Comparison of ENCODE assay signal across 13 cellular contexts in the genomic region with DNA sequence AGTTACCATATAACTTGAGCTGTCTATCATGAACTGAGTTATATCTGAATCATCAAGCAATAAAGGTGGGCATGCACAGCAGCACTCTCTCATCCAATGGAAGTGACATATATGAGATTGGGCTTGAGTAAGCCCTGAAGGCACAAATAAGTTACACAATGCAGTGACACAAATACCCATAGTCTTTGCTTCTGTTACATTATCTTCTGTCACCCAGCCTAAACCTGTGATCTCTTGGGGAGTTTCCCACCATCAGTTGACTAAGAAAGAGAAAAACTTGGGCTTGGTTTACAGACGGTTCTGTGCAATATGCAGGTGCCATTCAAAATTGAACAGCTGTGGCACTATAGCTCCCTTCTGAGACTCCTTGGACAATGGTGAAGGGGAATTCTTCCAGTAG.
A peak's percentile ranks its signal among the peaks of the same experiment; 100 is the strongest.
DNase-seq lines count a peak whose midpoint lies in the region; ATAC-seq, FAIRE-seq and TF ChIP-seq lines count a peak whose summit lies in the region.
"Had no signal": no experiment of that assay in that cellular context is flagged by ENCODE, and none has a peak within 500 bp of the region (broad histone marks: within the 10 kb centered on the region; RNA-seq: fewer than 3 reads in every experiment).

No MANE protein-coding gene starts in this region.

- TF ChIP-seq POLR2A in GM12892 (IDR thresholded peaks at IDR 0.05; ENCODE audit: low read depth, low read length) (no peak), vagina (IDR thresholded peaks at IDR 0.05) (no peak), spleen (IDR thresholded peaks at IDR 0.05) (no peak)

- H3K4me1 Mint-ChIP-seq in activated naive CD4-positive, alpha-beta T cell treated with anti-CD3 and anti-CD28 coated beads, Interleukin-2, amount 10 ng/mL, durations not matched to agents 7 days and 5 days, result no peaks in the 10 kb centered on the region

- 59 to 76% (median 64%) methylated on average over 1 of the region's 1 CpG for WGBS in spleen, 5 donors

- no peaks in the 10 kb centered on the region for H3K36me3 Mint-ChIP-seq in activated naive CD4-positive, alpha-beta T cell treated with anti-CD3 and anti-CD28 coated beads, Interleukin-2, amount 10 ng/mL, durations not matched to agents 7 days and 5 days

- no peaks in the 10 kb centered on the region for H3K9me3 Mint-ChIP-seq in activated naive CD4-positive, alpha-beta T cell treated with anti-CD3 and anti-CD28 coated beads, Interleukin-2, amount 10 ng/mL, durations not matched to agents 7 days and 5 days
- H3K9me3 Mint-ChIP-seq: activated CD8-positive, alpha-beta T cell treated with anti-CD3 and anti-CD28 coated beads for 36 hours had no signal

- intact Hi-C loops in vagina (cut with DNase I), result no loop called here
- intact Hi-C loops in spleen (cut with DNase I; ENCODE audit: low total_unique reads), result no loop called here

- no peaks in the 10 kb centered on the region for H3K9me3 ChIP-seq in vagina
- no peaks in the 10 kb centered on the region for H3K9me3 ChIP-seq in spleen

- peak; percentile 91 for ATAC-seq in GM19351 (IDR thresholded peaks at IDR 0.05; ENCODE audit: unreplicated experiment)
- ATAC-seq in HG02678 (IDR thresholded peaks at IDR 0.05; ENCODE audit: unreplicated experiment), result peak; percentile 94
- ATAC-seq in HG03439 (IDR thresholded peaks at IDR 0.05; ENCODE audit: unreplicated experiment), result peak; percentile 89
- ATAC-seq: activated CD8-positive, alpha-beta T cell treated with anti-CD3 and anti-CD28 coated beads for 36 hours had no signal

- no peak overlapping the region for H3K4me3 ChIP-seq in vagina
- H3K4me3 ChIP-seq in spleen, result no peak overlapping the region

- H3K27ac ChIP-seq in vagina (no peak overlapping the region), spleen (no peak overlapping the region)
- H3K27ac ChIP-seq: HL-60, parathyroid adenoma had no signal

- no peaks in the 10 kb centered on the region for H3K27me3 ChIP-seq in vagina
- no peaks in the 10 kb centered on the region for H3K27me3 ChIP-seq in spleen (replicated peaks in 1 of 7)

- H3K36me3 ChIP-seq in vagina (no peaks in the 10 kb centered on the region), spleen (no peaks in the 10 kb centered on the region)

- no peak overlapping the region for H3K4me3 Mint-ChIP-seq in activated naive CD4-positive, alpha-beta T cell treated with anti-CD3 and anti-CD28 coated beads, Interleukin-2, amount 10 ng/mL, durations not matched to agents 7 days and 5 days
- H3K4me3 Mint-ChIP-seq: activated CD8-positive, alpha-beta T cell treated with anti-CD3 and anti-CD28 coated beads for 36 hours had no signal

- no peak overlapping the region for H3K27ac Mint-ChIP-seq in activated naive CD4-positive, alpha-beta T cell treated with anti-CD3 and anti-CD28 coated beads, Interleukin-2, amount 10 ng/mL, durations not matched to agents 7 days and 5 days
- H3K27ac Mint-ChIP-seq: activated CD8-positive, alpha-beta T cell treated with anti-CD3 and anti-CD28 coated beads for 36 hours had no signal

- FAIRE-seq in GM12892 (lab: Jason Lieb, UNC), result peak; percentile 58

- H3K27me3 Mint-ChIP-seq in activated naive CD4-positive, alpha-beta T cell treated with anti-CD3 and anti-CD28 coated beads, Interleukin-2, amount 10 ng/mL, durations not matched to agents 7 days and 5 days, result no peaks in the 10 kb centered on the region
- H3K27me3 Mint-ChIP-seq: activated CD8-positive, alpha-beta T cell treated with anti-CD3 and anti-CD28 coated beads for 36 hours had no signal

- DNase-seq in GM12892 (ENCODE audit: insufficient read length) (no peak), NCI-H510A treated with DMSO at 0.1 percent for 48 hours (lab: John Stamatoyannopoulos, UW) (no peak), vagina (ENCODE audit: extremely low spot score in 2 of 2) (no peak), spleen (no peak)
- no peak for DNase-seq in activated naive CD4-positive, alpha-beta T cell treated with anti-CD3 and anti-CD28 coated beads, Interleukin-2, amount 10 ng/mL, durations not matched to agents 7 days and 5 days
- DNase-seq: activated CD8-positive, alpha-beta T cell treated with anti-CD3 and anti-CD28 coated beads for 36 hours; NCI-H774; trophoblast cell had no signal

- no peak for TF ChIP-seq CTCF in vagina (IDR thresholded peaks at IDR 0.05)
- no peak for TF ChIP-seq CTCF in spleen (IDR thresholded peaks at IDR 0.05 in 8 of 11, conservative IDR thresholded peaks at IDR 0.05 in 3 of 11)

- H3K4me1 ChIP-seq in vagina (no peaks in the 10 kb centered on the region), spleen (no peaks in the 10 kb centered on the region)
- H3K4me1 ChIP-seq: parathyroid adenoma had no signal

- CTCF ChIA-PET in activated naive CD4-positive, alpha-beta T cell treated with anti-CD3 and anti-CD28 coated beads, Interleukin-2, amount 10 ng/mL, durations not matched to agents 7 days and 5 days (lab: Charles Lee), result no interaction called here
